15 cellular contexts compared by ENCODE assay signal in genomic region chr9:107847977-107848376, GRCh38.
DNase-seq lines count a peak whose midpoint lies in the region; ATAC-seq and TF ChIP-seq lines count a peak whose summit lies in the region.
"Had no signal": no experiment of that assay in that cellular context is flagged by ENCODE, and none has a peak within 500 bp of the region (broad histone marks: within the 10 kb centered on the region; RNA-seq: fewer than 3 reads in every experiment).

No MANE protein-coding gene starts in this region.

- no peaks in the 10 kb centered on the region for H3K9me3 ChIP-seq in GM23248 (ENCODE audit: low read depth)
- H3K9me3 ChIP-seq in thoracic aorta, result no peaks in the 10 kb centered on the region
- H3K9me3 ChIP-seq in MM.1S (replicated peaks; ENCODE audit: insufficient read depth, low read length), result no peaks in the 10 kb centered on the region
- H3K9me3 ChIP-seq: gastroesophageal sphincter had no signal

- in situ Hi-C loops in GM23248 (cut with MboI), result no loop called here

- H3K79me2 ChIP-seq in GM23248 (ENCODE audit: insufficient read depth) (no peaks in the 10 kb centered on the region), MM.1S (ENCODE audit: low read length) (no peaks in the 10 kb centered on the region)

- H3K9ac ChIP-seq in GM23248 (no peak overlapping the region), MM.1S (ENCODE audit: low read length) (no peak overlapping the region)

- TF ChIP-seq CTCF in foreskin fibroblast (IDR thresholded peaks at IDR 0.05; ENCODE audit: low read depth, low read length) (no peak), thoracic aorta (IDR thresholded peaks at IDR 0.05) (no peak), MM.1S (IDR thresholded peaks at IDR 0.05; ENCODE audit: low read length) (no peak)

- no peaks in the 10 kb centered on the region for H3K27me3 ChIP-seq in GM23248 (replicated peaks; ENCODE audit: insufficient read depth)
- H3K27me3 ChIP-seq in thoracic aorta (replicated peaks; ENCODE audit: insufficient read depth), result no peaks in the 10 kb centered on the region
- no peaks in the 10 kb centered on the region for H3K27me3 ChIP-seq in MM.1S (replicated peaks; ENCODE audit: insufficient read depth, low read length)
- H3K27me3 ChIP-seq: gastroesophageal sphincter had no signal

- DNase-seq in GM23248 (peak; percentile 66), amniotic epithelial cell (ENCODE audit: low read depth) (peak; percentile 41), foreskin fibroblast (peak; percentile 29 to 69), thoracic aorta (ENCODE audit: low spot score) (no peak), KG1 (lab: John Stamatoyannopoulos, UW) (no peak), MM.1S (no peak), NCI-H2081 (lab: John Stamatoyannopoulos, UW) (no peak)
- DNase-seq: activated CD4-positive, alpha-beta T cell treated with anti-CD3 and anti-CD28 coated beads, Interleukin-2, amount 50 U/mL, for 4 hours; anterior cingulate cortex; CD4-positive, CD25-positive, alpha-beta regulatory T cell; immature natural killer cell; NCI-H510A; occipital lobe had no signal

- no peak for ATAC-seq in thoracic aorta (ENCODE audit: insufficient number of reproducible peaks, low FRiP score, low read depth)

- no peak overlapping the region for H3K27ac ChIP-seq in GM23248
- peak overlapping the region; percentile 44 to 65 for H3K27ac ChIP-seq in thoracic aorta
- H3K27ac ChIP-seq in MM.1S (ENCODE audit: low read length), result no peak overlapping the region
- H3K27ac ChIP-seq: SK-N-MC had no signal

- H3F3A ChIP-seq in GM23248 (ENCODE audit: insufficient read depth) (peaks cover 7% of the 10 kb centered on the region; the same call in 1 of the 2 replicates), MM.1S (ENCODE audit: insufficient read depth, low read length) (no peaks in the 10 kb centered on the region)

- no peaks in the 10 kb centered on the region for H3K36me3 ChIP-seq in GM23248 (ENCODE audit: low read depth)
- no peaks in the 10 kb centered on the region for H3K36me3 ChIP-seq in thoracic aorta
- H3K36me3 ChIP-seq in MM.1S (replicated peaks; ENCODE audit: insufficient read depth, low read length), result no peaks in the 10 kb centered on the region
- H3K36me3 ChIP-seq: gastroesophageal sphincter had no signal

- peak overlapping the region; percentile 6 for H3K4me2 ChIP-seq in GM23248 (ENCODE audit: unreplicated experiment)
- no peak overlapping the region for H3K4me2 ChIP-seq in MM.1S (ENCODE audit: low read depth, low read length)

- H3K4me3 ChIP-seq in GM23248, result no peak overlapping the region
- no peak overlapping the region for H3K4me3 ChIP-seq in foreskin fibroblast (ENCODE audit: low read depth in 1 of 2, low read length in 2 of 2)
- no peak overlapping the region for H3K4me3 ChIP-seq in thoracic aorta
- no peak overlapping the region for H3K4me3 ChIP-seq in MM.1S (ENCODE audit: low read length)
- H3K4me3 ChIP-seq: gastroesophageal sphincter, SK-N-MC had no signal

- peaks cover 13% of the 10 kb centered on the region for H3K4me1 ChIP-seq in GM23248 (ENCODE audit: insufficient read depth)
- H3K4me1 ChIP-seq in thoracic aorta (ENCODE audit: control insufficient read depth in 1 of 2, low read depth in 2 of 2), result peaks cover 11 to 18% of the 10 kb centered on the region in 2 donors
- H3K4me1 ChIP-seq in MM.1S (ENCODE audit: low read length), result no peaks in the 10 kb centered on the region

- H3K9me2 ChIP-seq in GM23248 (ENCODE audit: insufficient read depth) (no peaks in the 10 kb centered on the region), MM.1S (replicated peaks; ENCODE audit: insufficient read depth, low read length) (no peaks in the 10 kb centered on the region)

- no peaks in the 10 kb centered on the region for H4K20me1 ChIP-seq in GM23248 (ENCODE audit: insufficient read depth)
- no peaks in the 10 kb centered on the region for H4K20me1 ChIP-seq in MM.1S (ENCODE audit: insufficient read depth, low read length)

- H2AFZ ChIP-seq in GM23248, result peak overlapping the region; percentile 11; the same call in 1 of the 2 replicates
- H2AFZ ChIP-seq in MM.1S (ENCODE audit: low read length), result no peak overlapping the region

Comparison
In these comparisons a context has a peak if more than half of its experiments do, and no peak if none do; other contexts are left out.
1. DNase-seq: peak in GM23248 (single experiment), amniotic epithelial cell (single experiment) and foreskin fibroblast (2 of 2); none in thoracic aorta (single experiment), KG1 (single experiment), MM.1S (single experiment) and NCI-H2081 (0 of 2).
2. H3K27ac ChIP-seq: peak in thoracic aorta (2 of 2); none in GM23248 (single experiment) and MM.1S (single experiment).